ENCODE assay signal across 9 cellular contexts in genomic region chr14:21924479-21924878, GRCh38.
A peak's percentile ranks its signal among the peaks of the same experiment; 100 is the strongest.
DNase-seq lines count a peak whose midpoint lies in the region; ATAC-seq, FAIRE-seq and TF ChIP-seq lines count a peak whose summit lies in the region.
"Had no signal": no experiment of that assay in that cellular context is flagged by ENCODE, and none has a peak within 500 bp of the region (broad histone marks: within the 10 kb centered on the region; RNA-seq: fewer than 3 reads in every experiment).

No MANE protein-coding gene starts in this region.

- POLR2A ChIA-PET in activated CD4-positive, alpha-beta T cell treated with anti-CD3 and anti-CD28 coated beads for 36 hours (lab: Charles Lee): no interaction called here

- no peaks in the 10 kb centered on the region for H3K9me3 Mint-ChIP-seq in activated CD4-positive, alpha-beta T cell treated with anti-CD3 and anti-CD28 coated beads for 36 hours (ENCODE audit: low read depth)
- no peaks in the 10 kb centered on the region for H3K9me3 Mint-ChIP-seq in progenitor cell of endocrine pancreas (ENCODE audit: low read depth)

- no peak overlapping the region for H3K27ac ChIP-seq in suprapubic skin
- H3K27ac ChIP-seq: right lobe of liver had no signal

- H3K9me3 ChIP-seq in suprapubic skin: no peaks in the 10 kb centered on the region
- H3K9me3 ChIP-seq: right lobe of liver had no signal

- peak overlapping the region; percentile 49 for H3K4me3 Mint-ChIP-seq in activated CD4-positive, alpha-beta T cell treated with anti-CD3 and anti-CD28 coated beads for 36 hours
- H3K4me3 Mint-ChIP-seq in progenitor cell of endocrine pancreas (ENCODE audit: low read depth): no peak overlapping the region

- TF ChIP-seq EP300 in suprapubic skin (IDR thresholded peaks at IDR 0.05): no peak

- CTCF ChIA-PET in activated CD4-positive, alpha-beta T cell treated with anti-CD3 and anti-CD28 coated beads for 36 hours (lab: Charles Lee): interaction anchor here (0.6 to 1.8 kb wide), 3 partner anchors 11 to 1362 kb away, joined by 3 to 14 read pairs (median 3); partner anchors contain the start of gene HOMEZ

- no peak for TF ChIP-seq CTCF in suprapubic skin (IDR thresholded peaks at IDR 0.05)
- no peak for TF ChIP-seq CTCF in progenitor cell of endocrine pancreas (IDR thresholded peaks at IDR 0.05; ENCODE audit: unreplicated experiment)

- DNase-seq in GM12891 (ENCODE audit: insufficient read length, low spot score) (no peak), left colon (peak in 1 of 2 donors; percentile 38), NCI-H187 treated with DMSO at 0.1 percent for 48 hours (lab: John Stamatoyannopoulos, UW) (no peak), suprapubic skin (ENCODE audit: low spot score in 2 of 2) (no peak), progenitor cell of endocrine pancreas (ENCODE audit: low spot score, unreplicated experiment) (no peak), hippocampal formation (lab: John Stamatoyannopoulos, UW) (no peak)
- DNase-seq in activated CD4-positive, alpha-beta T cell treated with anti-CD3 and anti-CD28 coated beads for 36 hours: peak; percentile 68
- DNase-seq: right lobe of liver had no signal

- peak overlapping the region; percentile 94 for H3K27ac Mint-ChIP-seq in activated CD4-positive, alpha-beta T cell treated with anti-CD3 and anti-CD28 coated beads for 36 hours
- no peak overlapping the region for H3K27ac Mint-ChIP-seq in progenitor cell of endocrine pancreas

- no peaks in the 10 kb centered on the region for H3K27me3 Mint-ChIP-seq in activated CD4-positive, alpha-beta T cell treated with anti-CD3 and anti-CD28 coated beads for 36 hours
- H3K27me3 Mint-ChIP-seq in progenitor cell of endocrine pancreas: peaks cover 5% of the 10 kb centered on the region

- peak; percentile 58 for FAIRE-seq in GM12891 (lab: Jason Lieb, UNC)

- H3K4me3 ChIP-seq in suprapubic skin: no peak overlapping the region
- H3K4me3 ChIP-seq: right lobe of liver had no signal

- ATAC-seq in HG02852 (IDR thresholded peaks at IDR 0.05; ENCODE audit: unreplicated experiment) (peak; percentile 79), left colon (peak; percentile 36)
- ATAC-seq in activated CD4-positive, alpha-beta T cell treated with anti-CD3 and anti-CD28 coated beads for 36 hours: peak; percentile 74

- peaks cover 42% of the 10 kb centered on the region for H3K4me1 Mint-ChIP-seq in activated CD4-positive, alpha-beta T cell treated with anti-CD3 and anti-CD28 coated beads for 36 hours
- no peaks in the 10 kb centered on the region for H3K4me1 Mint-ChIP-seq in progenitor cell of endocrine pancreas (ENCODE audit: low read depth)

- intact Hi-C loops in activated CD4-positive, alpha-beta T cell treated with anti-CD3 and anti-CD28 coated beads for 36 hours (cut with DNase I, micrococcal nuclease): no loop called here
- intact Hi-C loops in left colon (cut with DNase I, micrococcal nuclease): no loop called here

- no peak for TF ChIP-seq POLR2A in GM12891 (IDR thresholded peaks at IDR 0.05; ENCODE audit: low read depth, low read length)
- no peak for TF ChIP-seq POLR2A in suprapubic skin (IDR thresholded peaks at IDR 0.05)

- peaks cover 15% of the 10 kb centered on the region for H3K36me3 Mint-ChIP-seq in activated CD4-positive, alpha-beta T cell treated with anti-CD3 and anti-CD28 coated beads for 36 hours (ENCODE audit: low read depth)
- no peaks in the 10 kb centered on the region for H3K36me3 Mint-ChIP-seq in progenitor cell of endocrine pancreas (ENCODE audit: insufficient read depth)

- 56% methylated on average over 5 of the region's 5 CpGs for WGBS in suprapubic skin

- H3K4me1 ChIP-seq in suprapubic skin: no peaks in the 10 kb centered on the region
- H3K4me1 ChIP-seq: right lobe of liver had no signal

- no peaks in the 10 kb centered on the region for H3K36me3 ChIP-seq in suprapubic skin
- H3K36me3 ChIP-seq: right lobe of liver had no signal

- no peaks in the 10 kb centered on the region for H3K27me3 ChIP-seq in suprapubic skin
- H3K27me3 ChIP-seq: right lobe of liver had no signal

TF ChIP-seq in GM12891, 5 proteins besides CTCF, POLR2A, EP300 and RAD21:
- TF ChIP-seq SPI1 (IDR thresholded peaks at IDR 0.05; ENCODE audit: low read depth, low read length) (0 out of 2 replicates have a peak, but pooled peaks have one; percentile 19), POLR2AphosphoS5 (IDR thresholded peaks at IDR 0.05; ENCODE audit: low read depth, low read length) (no peak)
TF ChIP-seq in GM12891: peak in this region for 1.
